Comparison of ENCODE assay signal across 8 cellular contexts in genomic region chr10:119667562-119668328, GRCh38. TPM values are rescaled to one million over a fixed set of nuclear protein-coding genes. Genes with fewer than 3 reads are reported as not detected.
DNase-seq lines count a peak whose midpoint lies in the region; ATAC-seq and TF ChIP-seq lines count a peak whose summit lies in the region.

No MANE protein-coding gene starts in this region.

- H3K9me3 Mint-ChIP-seq in activated naive CD8-positive, alpha-beta T cell (ENCODE audit: low read depth): no peaks in the 10 kb centered on the region
- H3K9me3 Mint-ChIP-seq in activated naive CD8-positive, alpha-beta T cell treated with anti-CD3 and anti-CD28 coated beads for 36 hours: no peaks in the 10 kb centered on the region
- H3K9me3 Mint-ChIP-seq in T-helper 2 cell treated with Interferon-gamma antibody and Interleukin-4, amounts not matched to agents 5 μg/mL and 100 μg/mL, for 36 hours: no peaks in the 10 kb centered on the region

- peak overlapping the region; percentile 82 to 87 for H3K27ac ChIP-seq in right atrium auricular region
- H3K27ac ChIP-seq in subcutaneous abdominal adipose tissue (ENCODE audit: low read depth, low read length): peak overlapping the region; percentile 83

- H3K4me3 ChIP-seq in WI38 (ENCODE audit: low read depth, low read length) (peak overlapping the region; percentile 8; the same call in 1 of the 2 replicates), right atrium auricular region (no peak overlapping the region), subcutaneous abdominal adipose tissue (ENCODE audit: low read depth in 1 of 5, low read length in 5 of 5) (peak overlapping the region in 2 of 5 donors; percentile 9 to 20)

- DNase-seq in activated naive CD8-positive, alpha-beta T cell treated with anti-CD3 and anti-CD28 coated beads for 36 hours: no peak
- peak; percentile 89 for DNase-seq in right atrium auricular region (ENCODE audit: low spot score)
- no peak for DNase-seq in T-helper 2 cell treated with Interferon-gamma antibody and Interleukin-4, amounts not matched to agents 5 μg/mL and 100 μg/mL, for 36 hours (ENCODE audit: low spot score)

- H3K4me1 Mint-ChIP-seq in activated naive CD8-positive, alpha-beta T cell (ENCODE audit: low read depth): peaks cover 29% of the 10 kb centered on the region
- H3K4me1 Mint-ChIP-seq in activated naive CD8-positive, alpha-beta T cell treated with anti-CD3 and anti-CD28 coated beads for 36 hours: peaks cover 21% of the 10 kb centered on the region
- H3K4me1 Mint-ChIP-seq in T-helper 2 cell treated with Interferon-gamma antibody and Interleukin-4, amounts not matched to agents 5 μg/mL and 100 μg/mL, for 36 hours (ENCODE audit: low read depth): peaks cover 20% of the 10 kb centered on the region

- no peaks in the 10 kb centered on the region for H3K36me3 Mint-ChIP-seq in activated naive CD8-positive, alpha-beta T cell
- H3K36me3 Mint-ChIP-seq in activated naive CD8-positive, alpha-beta T cell treated with anti-CD3 and anti-CD28 coated beads for 36 hours: peaks cover 7% of the 10 kb centered on the region
- H3K36me3 Mint-ChIP-seq in T-helper 2 cell treated with Interferon-gamma antibody and Interleukin-4, amounts not matched to agents 5 μg/mL and 100 μg/mL, for 36 hours (ENCODE audit: low read depth): peaks cover 18% of the 10 kb centered on the region

- H3K27me3 ChIP-seq in right atrium auricular region (no peaks in the 10 kb centered on the region), subcutaneous abdominal adipose tissue (ENCODE audit: control insufficient read depth in 5 of 5, insufficient read depth in 4 of 5, low read length in 5 of 5) (no peaks in the 10 kb centered on the region)

- no peak for TF ChIP-seq CTCF in WI38 (IDR thresholded peaks at IDR 0.05; ENCODE audit: low read depth, low read length)
- TF ChIP-seq CTCF in right atrium auricular region (IDR thresholded peaks at IDR 0.05): no peak

- H3K36me3 ChIP-seq in right atrium auricular region: peaks cover 34% of the 10 kb centered on the region
- H3K36me3 ChIP-seq in subcutaneous abdominal adipose tissue (ENCODE audit: control insufficient read depth in 5 of 5, insufficient read depth in 5 of 5, low read length in 5 of 5): peaks cover 0 to 40% (median 31%) of the 10 kb centered on the region in 5 donors

- H3K4me3 Mint-ChIP-seq in activated naive CD8-positive, alpha-beta T cell: no peak overlapping the region
- no peak overlapping the region for H3K4me3 Mint-ChIP-seq in activated naive CD8-positive, alpha-beta T cell treated with anti-CD3 and anti-CD28 coated beads for 36 hours
- H3K4me3 Mint-ChIP-seq in T-helper 2 cell treated with Interferon-gamma antibody and Interleukin-4, amounts not matched to agents 5 μg/mL and 100 μg/mL, for 36 hours: no peak overlapping the region

- peaks cover 0 to 86% of the 10 kb centered on the region in 2 donors for H3K4me1 ChIP-seq in right atrium auricular region
- peaks cover 20 to 67% (median 64%) of the 10 kb centered on the region in 5 donors for H3K4me1 ChIP-seq in subcutaneous abdominal adipose tissue (ENCODE audit: control insufficient read depth in 5 of 5, insufficient read depth in 5 of 5, low read length in 5 of 5)

- H3K9me3 ChIP-seq in right atrium auricular region (no peaks in the 10 kb centered on the region), subcutaneous abdominal adipose tissue (ENCODE audit: control insufficient read depth in 5 of 5, low read length in 5 of 5) (no peaks in the 10 kb centered on the region)

- no peaks in the 10 kb centered on the region for H3K27me3 Mint-ChIP-seq in activated naive CD8-positive, alpha-beta T cell
- no peaks in the 10 kb centered on the region for H3K27me3 Mint-ChIP-seq in activated naive CD8-positive, alpha-beta T cell treated with anti-CD3 and anti-CD28 coated beads for 36 hours
- no peaks in the 10 kb centered on the region for H3K27me3 Mint-ChIP-seq in T-helper 2 cell treated with Interferon-gamma antibody and Interleukin-4, amounts not matched to agents 5 μg/mL and 100 μg/mL, for 36 hours (ENCODE audit: low read depth)

- no peak for ATAC-seq in HG03097 (IDR thresholded peaks at IDR 0.05; ENCODE audit: low FRiP score, unreplicated experiment)
- no peak for ATAC-seq in GM19452 (IDR thresholded peaks at IDR 0.05; ENCODE audit: unreplicated experiment)

- H3K9ac ChIP-seq in subcutaneous abdominal adipose tissue (ENCODE audit: low read length in 5 of 5): peak overlapping the region in 3 of 5 donors; percentile 11 to 63 (median 29)

- H3K27ac Mint-ChIP-seq in activated naive CD8-positive, alpha-beta T cell: peak overlapping the region; percentile 28
- H3K27ac Mint-ChIP-seq in activated naive CD8-positive, alpha-beta T cell treated with anti-CD3 and anti-CD28 coated beads for 36 hours: no peak overlapping the region
- no peak overlapping the region for H3K27ac Mint-ChIP-seq in T-helper 2 cell treated with Interferon-gamma antibody and Interleukin-4, amounts not matched to agents 5 μg/mL and 100 μg/mL, for 36 hours

RNA-seq across cellular contexts. Expression of gene BAG3, which starts 16.6 kb away (rescaled TPM):
- 10 to 100 TPM; 15.3 to 17.5 TPM for total RNA-seq in activated naive CD8-positive, alpha-beta T cell treated with anti-CD3 and anti-CD28 coated beads for 36 hours
- total RNA-seq in right atrium auricular region: 100 to 1,000 TPM; 126 to 152 TPM

RNA-seq across cellular contexts. Expression of gene INPP5F, which starts 58.1 kb away (rescaled TPM):
- total RNA-seq in activated naive CD8-positive, alpha-beta T cell treated with anti-CD3 and anti-CD28 coated beads for 36 hours: 10 to 100 TPM; 19.1 to 20.2 TPM
- total RNA-seq in right atrium auricular region: 1 to 10 TPM; 3.9 to 6.2 TPM

Comparison
In these comparisons a context has a peak if more than half of its experiments do, and no peak if none do; other contexts are left out.
1. RNA of gene BAG3, which starts 16.6 kb away (total RNA-seq): 126 to 152 TPM in right atrium auricular region; 15.3 to 17.5 TPM in activated naive CD8-positive, alpha-beta T cell treated with anti-CD3 and anti-CD28 coated beads for 36 hours; every median in the first group is over 4 times any median in the second.